ENCODE assay signal across 19 cellular contexts in genomic region chr20:52461602-52462001, GRCh38.
A peak's percentile ranks its signal among the peaks of the same experiment; 100 is the strongest.
DNase-seq lines count a peak whose midpoint lies in the region; FAIRE-seq and TF ChIP-seq lines count a peak whose summit lies in the region.
"Had no signal": no experiment of that assay in that cellular context is flagged by ENCODE, and none has a peak within 500 bp of the region (broad histone marks: within the 10 kb centered on the region; RNA-seq: fewer than 3 reads in every experiment).

No MANE protein-coding gene starts in this region.

- H3K4me1 ChIP-seq in HEK293 (ENCODE audit: control insufficient read depth, insufficient read depth, low read length) (no peaks in the 10 kb centered on the region), astrocyte (ENCODE audit: insufficient read depth, low read length) (no peaks in the 10 kb centered on the region), trophoblast cell (ENCODE audit: control insufficient read depth in 1 of 2, insufficient read depth in 2 of 2, low read length in 2 of 2) (no peaks in the 10 kb centered on the region)

- H3K36me3 ChIP-seq in HEK293 (ENCODE audit: control insufficient read depth in 2 of 2, insufficient read depth in 1 of 2, low read length in 2 of 2) (no peaks in the 10 kb centered on the region), astrocyte (ENCODE audit: insufficient read depth, low read length) (no peaks in the 10 kb centered on the region), trophoblast cell (ENCODE audit: control insufficient read depth in 1 of 2, insufficient read depth in 2 of 2, low read length in 2 of 2) (no peaks in the 10 kb centered on the region)

- H3K79me1 ChIP-seq in trophoblast cell (ENCODE audit: low read length) = no peaks in the 10 kb centered on the region

- no peak overlapping the region for H2BK12ac ChIP-seq in trophoblast cell (ENCODE audit: low read length)

- H3K9ac ChIP-seq in astrocyte (ENCODE audit: low read length) (no peak overlapping the region), trophoblast cell (ENCODE audit: low read length) (no peak overlapping the region)

- H4K8ac ChIP-seq in trophoblast cell (ENCODE audit: low read depth, low read length) = no peak overlapping the region

- H3K4me3 ChIP-seq in HEK293 (ENCODE audit: low read depth, low read length) (no peak overlapping the region), astrocyte (ENCODE audit: insufficient read depth, low read depth, low read length) (no peak overlapping the region), trophoblast cell (ENCODE audit: low read depth, low read length) (no peak overlapping the region)

- no peak overlapping the region for H3K18ac ChIP-seq in trophoblast cell (ENCODE audit: low read length)

- POLR2A ChIA-PET in HEK293 (lab: Yijun Ruan, JAX) = no interaction called here

- H4K12ac ChIP-seq in trophoblast cell (ENCODE audit: low read depth, low read length) = no peak overlapping the region

- H2BK120ac ChIP-seq in trophoblast cell (ENCODE audit: insufficient read depth, low read length, poor library complexity) = no peak overlapping the region

- CTCF ChIA-PET in HEK293 (lab: Yijun Ruan, JAX) = no interaction called here

- H3K27ac Mint-ChIP-seq in astrocyte (ENCODE audit: unreplicated experiment) = no peak overlapping the region
- peak overlapping the region in 2 of 3 experiments; percentile 53 to 88 for H3K27ac Mint-ChIP-seq in nephron
- H3K27ac Mint-ChIP-seq: B cell; CD4-positive, alpha-beta T cell; IgD-negative memory B cell had no signal

- H3K27me3 ChIP-seq in astrocyte (ENCODE audit: insufficient read depth, low read length) = no peaks in the 10 kb centered on the region
- no peaks in the 10 kb centered on the region for H3K27me3 ChIP-seq in trophoblast cell (ENCODE audit: insufficient read depth, low read length)

- WGBS in trophoblast cell (ENCODE audit: extremely low coverage, insufficient coverage, insufficient read length) = no CpG with 5 or more reads among the region's 7 CpGs

- no peaks in the 10 kb centered on the region for H4K20me1 ChIP-seq in astrocyte (ENCODE audit: insufficient read depth, low read length)

- H2AFZ ChIP-seq in astrocyte (ENCODE audit: low read depth, low read length) (peak overlapping the region; percentile 44), trophoblast cell (ENCODE audit: insufficient read depth, low read length, poor library complexity) (no peak overlapping the region)

- H3K4me3 Mint-ChIP-seq in astrocyte (ENCODE audit: unreplicated experiment) (no peak overlapping the region), nephron (peak overlapping the region in 2 of 3 experiments; percentile 9 to 15)
- H3K4me3 Mint-ChIP-seq: B cell; CD4-positive, alpha-beta T cell; IgD-negative memory B cell had no signal

- no peak overlapping the region for H2AK5ac ChIP-seq in trophoblast cell (ENCODE audit: low read length)

- no peak for TF ChIP-seq CTCF in HEK293 (tag by site-specific recombination; IDR thresholded peaks at IDR 0.05)
- no peak for TF ChIP-seq CTCF in astrocyte (IDR thresholded peaks at IDR 0.05; ENCODE audit: insufficient read depth, low read depth, low read length)
- TF ChIP-seq CTCF in nephron (IDR thresholded peaks at IDR 0.05; ENCODE audit: unreplicated experiment in 3 of 3) = no peak

- H3K27me3 Mint-ChIP-seq in astrocyte (ENCODE audit: low read depth, unreplicated experiment) (peaks cover 11% of the 10 kb centered on the region), nephron (ENCODE audit: low read depth) (no peaks in the 10 kb centered on the region)
- H3K27me3 Mint-ChIP-seq: CD4-positive, alpha-beta T cell had no signal

- no peak for FAIRE-seq in astrocyte (lab: Jason Lieb, UNC)
- FAIRE-seq: A204.1, G401.6, GM12891, H54 had no signal

- no peak overlapping the region for H4K91ac ChIP-seq in trophoblast cell (ENCODE audit: low read depth, low read length)

- H3K23ac ChIP-seq in trophoblast cell (ENCODE audit: low read length) = no peak overlapping the region

- H3K36me3 Mint-ChIP-seq in astrocyte (ENCODE audit: low read depth, unreplicated experiment) = no peaks in the 10 kb centered on the region
- H3K36me3 Mint-ChIP-seq in nephron (ENCODE audit: low read depth) = no peaks in the 10 kb centered on the region
- H3K36me3 Mint-ChIP-seq: IgD-negative memory B cell had no signal

- H3K27ac ChIP-seq in HEK293 (ENCODE audit: extremely low read depth, low read depth, low read length) = no peak overlapping the region
- H3K27ac ChIP-seq in astrocyte (ENCODE audit: low read depth, low read length) = no peak overlapping the region
- no peak overlapping the region for H3K27ac ChIP-seq in trophoblast cell (ENCODE audit: low read depth, low read length)

- H3K14ac ChIP-seq in trophoblast cell (ENCODE audit: low read length) = no peak overlapping the region

- no peaks in the 10 kb centered on the region for H3K9me3 ChIP-seq in HEK293 (ENCODE audit: control insufficient read depth, insufficient read depth, low read depth, low read length)
- H3K9me3 ChIP-seq in astrocyte (ENCODE audit: insufficient read depth, low read depth, low read length) = no peaks in the 10 kb centered on the region
- no peaks in the 10 kb centered on the region for H3K9me3 ChIP-seq in trophoblast cell (ENCODE audit: insufficient read depth, low read depth, low read length)

- H2BK5ac ChIP-seq in trophoblast cell (ENCODE audit: low read depth, low read length, poor library complexity) = no peak overlapping the region

- H3K79me2 ChIP-seq in astrocyte (ENCODE audit: insufficient read depth, low read length) (no peaks in the 10 kb centered on the region), trophoblast cell (ENCODE audit: control insufficient read depth, insufficient read depth, low read length, poor library complexity) (no peaks in the 10 kb centered on the region)

- DNase-seq in Daoy (ENCODE audit: low read depth) (peak; percentile 50), astrocyte (ENCODE audit: low read depth) (no peak), germinal center (ENCODE audit: low spot score) (no peak), dedifferentiated amniotic fluid mesenchymal stem cell (ENCODE audit: extremely low spot score) (no peak), trophoblast cell (no peak), GOT3 (lab: John Stamatoyannopoulos, UW) (no peak)
- DNase-seq: C1 segment of cervical spinal cord; Calu3; CD4-positive, alpha-beta T cell; DMS 273 treated with DMSO at 0.1 percent for 48 hours; EL had no signal

- H3K4me2 ChIP-seq in astrocyte (ENCODE audit: low read length) = no peak overlapping the region
- no peak overlapping the region for H3K4me2 ChIP-seq in trophoblast cell (ENCODE audit: low read length)

- H3K9me3 Mint-ChIP-seq in astrocyte (ENCODE audit: unreplicated experiment) (peaks cover 2% of the 10 kb centered on the region), nephron (peaks cover 3% of the 10 kb centered on the region)
- H3K9me3 Mint-ChIP-seq: CD4-positive, alpha-beta T cell had no signal

- no peak overlapping the region for H3K4ac ChIP-seq in trophoblast cell (ENCODE audit: low read depth, low read length)

- peaks cover 5% of the 10 kb centered on the region for H3K4me1 Mint-ChIP-seq in astrocyte (ENCODE audit: low read depth, unreplicated experiment)
- H3K4me1 Mint-ChIP-seq in nephron = peaks cover 6% of the 10 kb centered on the region
- H3K4me1 Mint-ChIP-seq: B cell, IgD-negative memory B cell had no signal

TF ChIP-seq in HEK293, 187 proteins besides CTCF, POLR2A, EP300 and RAD21:
- TF ChIP-seq KLF9 (tag by site-specific recombination; IDR thresholded peaks at IDR 0.05; ENCODE audit: low read depth) (no peak), ZNF341 (tag by site-specific recombination; IDR thresholded peaks at IDR 0.05; ENCODE audit: low read depth) (no peak), GLIS1 (tag by site-specific recombination; IDR thresholded peaks at IDR 0.05) (peak; percentile 75), ZNF121 (tag by site-specific recombination; IDR thresholded peaks at IDR 0.05) (no peak), ZNF677 (tag by site-specific recombination; IDR thresholded peaks at IDR 0.05) (no peak), ZNF830 (tag by site-specific recombination; IDR thresholded peaks at IDR 0.05; ENCODE audit: low read depth) (no peak), SP3 (tag by site-specific recombination; IDR thresholded peaks at IDR 0.05) (no peak), HOXC10 (CRISPR knock-in tag; IDR thresholded peaks at IDR 0.05) (no peak)
